ENCODE assay signal across 8 cellular contexts in the genomic region with DNA sequence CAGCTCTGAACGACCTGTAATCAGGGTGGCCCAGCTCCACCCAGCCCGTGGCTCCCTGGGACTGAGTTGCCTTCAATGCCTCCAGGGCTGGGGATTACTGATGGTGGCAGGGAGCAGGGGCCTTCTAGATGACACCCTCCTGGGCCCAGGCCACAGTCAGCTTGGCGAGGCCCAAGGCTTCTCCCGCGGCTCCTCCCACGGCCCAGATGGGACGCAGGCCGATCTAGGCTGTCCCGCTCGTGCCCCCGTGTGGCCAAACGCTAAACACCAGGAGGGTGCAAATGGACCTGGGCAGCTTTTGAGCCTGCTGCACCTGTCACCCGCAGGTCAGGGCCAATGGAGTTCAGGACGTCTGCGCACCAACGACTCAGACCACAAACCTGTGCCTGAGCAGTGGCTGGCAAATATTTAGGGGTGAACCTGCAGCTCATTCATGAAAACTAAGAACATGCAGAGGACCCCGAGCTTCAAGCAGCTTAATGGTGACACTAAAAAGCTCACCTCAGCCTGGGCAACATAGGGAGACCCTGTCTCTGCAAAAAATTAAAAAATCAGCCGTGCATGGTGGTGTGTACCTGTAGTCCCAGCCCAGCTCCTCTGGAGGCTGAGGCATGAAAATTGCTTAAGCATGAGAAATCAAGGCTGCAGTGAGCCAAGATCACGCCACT. TPM values are rescaled to one million over a fixed set of nuclear protein-coding genes. Genes with fewer than 3 reads are reported as not detected.
DNase-seq lines count a peak whose midpoint lies in the region; ATAC-seq lines count a peak whose summit lies in the region.

No MANE protein-coding gene starts in this region.

- H3K27ac Mint-ChIP-seq in activated CD4-positive, alpha-beta T cell treated with anti-CD3 and anti-CD28 coated beads for 36 hours, result no peak overlapping the region

- H3K4me3 Mint-ChIP-seq in activated CD4-positive, alpha-beta T cell treated with anti-CD3 and anti-CD28 coated beads for 36 hours, result no peak overlapping the region

- CTCF ChIA-PET in activated CD4-positive, alpha-beta T cell treated with anti-CD3 and anti-CD28 coated beads for 36 hours (lab: Charles Lee), result interaction anchor here (0.5 to 7.1 kb wide), 49 partner anchors 9 to 1495 kb away, joined by 3 to 178 read pairs (median 4); no protein-coding TSS in a partner anchor

- ATAC-seq in GM18873 (IDR thresholded peaks at IDR 0.05; ENCODE audit: low FRiP score, unreplicated experiment) (peak; percentile 85), HG03097 (IDR thresholded peaks at IDR 0.05; ENCODE audit: low FRiP score, unreplicated experiment) (peak; percentile 91)
- peak; percentile 95 for ATAC-seq in activated CD4-positive, alpha-beta T cell treated with anti-CD3 and anti-CD28 coated beads for 36 hours

- no peaks in the 10 kb centered on the region for H3K36me3 Mint-ChIP-seq in activated CD4-positive, alpha-beta T cell treated with anti-CD3 and anti-CD28 coated beads for 36 hours (ENCODE audit: low read depth)

- intact Hi-C loops in activated CD4-positive, alpha-beta T cell treated with anti-CD3 and anti-CD28 coated beads for 36 hours (cut with DNase I, micrococcal nuclease), result loop anchor here (1.0 to 10.0 kb wide), 5 partner anchors 74 to 778 kb away; no protein-coding TSS in a partner anchor

- POLR2A ChIA-PET in activated CD4-positive, alpha-beta T cell treated with anti-CD3 and anti-CD28 coated beads for 36 hours (lab: Charles Lee), result interaction anchor here (0.7 to 1.0 kb wide), 2 partner anchors 160 to 176 kb away, joined by 3 read pairs; no protein-coding TSS in a partner anchor

- H3K9me3 Mint-ChIP-seq in activated CD4-positive, alpha-beta T cell treated with anti-CD3 and anti-CD28 coated beads for 36 hours (ENCODE audit: low read depth), result no peaks in the 10 kb centered on the region

- peaks cover 4% of the 10 kb centered on the region for H3K27me3 Mint-ChIP-seq in activated CD4-positive, alpha-beta T cell treated with anti-CD3 and anti-CD28 coated beads for 36 hours

- H3K4me1 Mint-ChIP-seq in activated CD4-positive, alpha-beta T cell treated with anti-CD3 and anti-CD28 coated beads for 36 hours, result peaks cover 2% of the 10 kb centered on the region

- peak; percentile 86 for DNase-seq in Ammon's horn (ENCODE audit: low spot score)
- DNase-seq in NCI-H345 (lab: John Stamatoyannopoulos, UW), result peak; percentile 73
- DNase-seq in activated CD4-positive, alpha-beta T cell treated with anti-CD3 and anti-CD28 coated beads for 36 hours, result peak; percentile 93
- peak; percentile 72 for DNase-seq in cerebellum (ENCODE audit: low spot score)
- DNase-seq in left kidney (ENCODE audit: low read depth, low spot score), result peak; percentile 93
- peak; percentile 84 to 86 for DNase-seq in stimulated activated CD4-positive, alpha-beta T cell treated with anti-CD3 and anti-CD28 coated beads, Interleukin-2, amount 100 ng/mL, for 48 hours

RNA-seq across cellular contexts. Expression of gene ASB13, which starts 43.2 kb away (rescaled TPM):
- total RNA-seq in activated CD4-positive, alpha-beta T cell treated with anti-CD3 and anti-CD28 coated beads for 36 hours, result 1 to 10 TPM; 6.4 to 9.8 TPM
- total RNA-seq in cerebellum, result 11.9 TPM

Comparison
In these comparisons a context has a peak if more than half of its experiments do, and no peak if none do; other contexts are left out.
1. Peak in every context shown above with its lines: DNase-seq and ATAC-seq.